In genomic region chr19:37874784-37875183, GRCh38 we compare ENCODE assay signal across 32 cellular contexts. TPM values are rescaled to one million over a fixed set of nuclear protein-coding genes. Genes with fewer than 3 reads are reported as not detected.
DNase-seq lines count a peak whose midpoint lies in the region; ATAC-seq, FAIRE-seq and TF ChIP-seq lines count a peak whose summit lies in the region.
"Had no signal": no experiment of that assay in that cellular context is flagged by ENCODE, and none has a peak within 500 bp of the region (broad histone marks: within the 10 kb centered on the region; RNA-seq: fewer than 3 reads in every experiment).

No MANE protein-coding gene starts in this region.

- no peak for TF ChIP-seq EP300 in ovary (IDR thresholded peaks at IDR 0.05)

- no peak overlapping the region for H3K18ac ChIP-seq in IMR-90 (ENCODE audit: low read depth, low read length)

- H3K4me3 ChIP-seq in GM23338 (no peak overlapping the region), IMR-90 (ENCODE audit: insufficient read depth, low read depth, low read length) (no peak overlapping the region), epithelial cell of proximal tubule (ENCODE audit: low read depth, low read length) (no peak overlapping the region), ovary (no peak overlapping the region)
- H3K4me3 ChIP-seq: GM23248, suprapubic skin had no signal

- H3K79me2 ChIP-seq in GM23338 (replicated peaks; ENCODE audit: insufficient read depth) = no peaks in the 10 kb centered on the region

- H2BK15ac ChIP-seq in IMR-90 (ENCODE audit: low read depth, low read length) = no peak overlapping the region

- H2AK9ac ChIP-seq in IMR-90 (replicated peaks; ENCODE audit: low read depth, low read length, poor library complexity) = no peak overlapping the region

- peaks cover 2% of the 10 kb centered on the region for H3K27me3 Mint-ChIP-seq in GM23338 (ENCODE audit: insufficient read depth, low read depth, poor library complexity)
- H3K27me3 Mint-ChIP-seq: activated naive CD4-positive, alpha-beta T cell treated with anti-CD3 and anti-CD28 coated beads, Interleukin-2, amount 10 ng/mL, durations not matched to agents 7 days and 5 days; dendritic cell treated with granulocyte-macrophage colony-stimulating factor and Interleukin-4, amounts not matched to agents 40 ng/mL and 50 ng/mL, for 4 days had no signal

- H3K36me3 Mint-ChIP-seq in GM23338 (ENCODE audit: low read depth) = peaks cover 19% of the 10 kb centered on the region
- H3K36me3 Mint-ChIP-seq: activated naive CD4-positive, alpha-beta T cell treated with anti-CD3 and anti-CD28 coated beads, Interleukin-2, amount 10 ng/mL, durations not matched to agents 7 days and 5 days had no signal

- H2AFZ ChIP-seq in GM23338 (no peak overlapping the region), IMR-90 (replicated peaks; ENCODE audit: low read length, poor library complexity) (no peak overlapping the region)
- H2AFZ ChIP-seq: GM23248 had no signal

- no peak for TF ChIP-seq POLR2A in IMR-90 (IDR thresholded peaks at IDR 0.05; ENCODE audit: low read depth, low read length)
- no peak for TF ChIP-seq POLR2A in ovary (IDR thresholded peaks at IDR 0.05)

- H3K56ac ChIP-seq in IMR-90 (ENCODE audit: extremely low read depth, insufficient read depth, low read length) = no peak overlapping the region

- no CpG with 5 or more reads among the region's 3 CpGs for WGBS in IMR-90 (ENCODE audit: extremely low coverage in 2 of 2, insufficient read length in 1 of 2), 2 experiments
- 0 to 6% (median 3%) methylated on average over 3 of the region's 3 CpGs for WGBS in ovary, 3 donors

- H2BK5ac ChIP-seq in IMR-90 (ENCODE audit: low read depth, low read length, poor library complexity, severe bottlenecking) = no peak overlapping the region

- in situ Hi-C loops in IMR-90 (cut with MboI; ENCODE audit: low sequenced_read_pairs) = no loop called here

- no peak overlapping the region for H2BK120ac ChIP-seq in IMR-90 (ENCODE audit: low read depth, low read length)

- no peak overlapping the region for H3K4me2 ChIP-seq in GM23338
- no peak overlapping the region for H3K4me2 ChIP-seq in IMR-90 (ENCODE audit: low read depth, low read length)

- no peak overlapping the region for H3K4me3 Mint-ChIP-seq in GM23338
- H3K4me3 Mint-ChIP-seq: activated naive CD4-positive, alpha-beta T cell treated with anti-CD3 and anti-CD28 coated beads, Interleukin-2, amount 10 ng/mL, durations not matched to agents 7 days and 5 days; activated T-helper 1 cell treated with anti-CD3 and anti-CD28 coated beads, Interleukin-12 subunit alpha, Interleukin-12 subunit beta, Interleukin-2, Interleukin-4 antibody, amounts not matched to agents 30 ng/mL and 10 ng/mL and 1 ng/mL, durations not matched to agents 14 hours and 24 hours and 36 hours; dendritic cell treated with granulocyte-macrophage colony-stimulating factor and Interleukin-4, amounts not matched to agents 40 ng/mL and 50 ng/mL, for 4 days had no signal

- no peak overlapping the region for H2BK20ac ChIP-seq in IMR-90 (ENCODE audit: low read depth, low read length)

- no peak overlapping the region for H4K91ac ChIP-seq in IMR-90 (ENCODE audit: insufficient read depth, low read depth, low read length)

- H3K9me3 ChIP-seq in IMR-90 (ENCODE audit: control insufficient read depth, insufficient read depth, low read length) = peaks cover 1% of the 10 kb centered on the region
- H3K9me3 ChIP-seq in ovary = peaks cover 0 to 3% of the 10 kb centered on the region in 2 donors
- H3K9me3 ChIP-seq: suprapubic skin had no signal

- no peak overlapping the region for H3K14ac ChIP-seq in IMR-90 (replicated peaks; ENCODE audit: low read depth, low read length)

- intact Hi-C loops in IMR-90 (cut with micrococcal nuclease) = no loop called here
- intact Hi-C loops in ovary (cut with DNase I) = no loop called here

- H3K79me1 ChIP-seq in IMR-90 (ENCODE audit: low read depth in 1 of 2, low read length in 2 of 2) = no peaks in the 10 kb centered on the region

- H3K9me3 Mint-ChIP-seq in GM23338 = peaks cover 38% of the 10 kb centered on the region

- no peaks in the 10 kb centered on the region for H4K20me1 ChIP-seq in GM23338 (replicated peaks; ENCODE audit: insufficient read depth)
- no peaks in the 10 kb centered on the region for H4K20me1 ChIP-seq in IMR-90 (ENCODE audit: insufficient read depth, low read length)

- H3K4me1 ChIP-seq in GM23338 (ENCODE audit: insufficient read depth) (no peaks in the 10 kb centered on the region; the same call in 1 of the 2 replicates), IMR-90 (ENCODE audit: control insufficient read depth, insufficient read depth, low read length) (no peaks in the 10 kb centered on the region), ovary (ENCODE audit: insufficient read depth) (no peaks in the 10 kb centered on the region)
- H3K4me1 ChIP-seq: suprapubic skin had no signal

- no peak overlapping the region for H3K23ac ChIP-seq in IMR-90 (ENCODE audit: low read depth, low read length)

- BruUV-seq in IMR-90 (replicated peaks; lab: Mats Ljungman, UMichigan) = no TSS peak

- H3K9ac ChIP-seq in IMR-90 (ENCODE audit: low read depth, low read length) = no peak overlapping the region
- H3K9ac ChIP-seq: GM23248 had no signal

- FAIRE-seq in HTR-8/SVneo (lab: Jason Lieb, UNC) = no peak
- FAIRE-seq: endometrium, GM12891, keratinocyte had no signal

- no peaks in the 10 kb centered on the region for H3K9me2 ChIP-seq in GM23338 (ENCODE audit: insufficient read depth)

- CTCF ChIA-PET in IMR-90 (lab: Yijun Ruan, JAX) = no interaction called here

- no peak overlapping the region for H2AK5ac ChIP-seq in IMR-90 (ENCODE audit: low read depth, low read length)

- DNase-seq in GM23338 (ENCODE audit: low spot score) (peak; percentile 81), IMR-90 (peak; percentile 59), epithelial cell of proximal tubule (ENCODE audit: low read depth) (peak; percentile 19), mesenteric fat pad (ENCODE audit: low spot score) (peak; percentile 11), ovary (no peak), HTR-8/SVneo (ENCODE audit: insufficient read length, low spot score) (no peak), amniotic stem cell (lab: John Stamatoyannopoulos, UW) (no peak)
- DNase-seq: activated CD4-positive, CD25-positive, alpha-beta regulatory T cell; activated naive CD4-positive, alpha-beta T cell treated with anti-CD3 and anti-CD28 coated beads, Interleukin-2, amount 10 ng/mL, durations not matched to agents 7 days and 5 days; GM23248; KBM-7; MM.1S; NCI-H1417 treated with DMSO at 0.1 percent for 48 hours; right cardiac atrium; RPMI8226; stimulated activated naive CD4-positive, alpha-beta T cell; T-helper 1 cell had no signal

- POLR2A ChIA-PET in IMR-90 (lab: Charles Lee; ENCODE audit: unreplicated experiment) = no interaction called here

- ATAC-seq in GM23338 = peak; percentile 58
- peak; percentile 79 for ATAC-seq in IMR-90 (ENCODE audit: low read depth)
- ATAC-seq in HG03571 (IDR thresholded peaks at IDR 0.05; ENCODE audit: unreplicated experiment) = no peak
- ATAC-seq: right cardiac atrium had no signal

- TF ChIP-seq CTCF in GM23338 (conservative IDR thresholded peaks at IDR 0.05; ENCODE audit: low read depth in 2 of 2) (no peak), IMR-90 (conservative IDR thresholded peaks at IDR 0.05; ENCODE audit: low read depth, low read length) (no peak), epithelial cell of proximal tubule (conservative IDR thresholded peaks at IDR 0.05; ENCODE audit: low read depth, low read length) (no peak), ovary (IDR thresholded peaks at IDR 0.05) (no peak)

- dilution Hi-C loops in IMR-90 (cut with HindIII; ENCODE audit: low sequenced_read_pairs, unreplicated experiment) = no loop called here

- no peaks in the 10 kb centered on the region for H3K9me1 ChIP-seq in IMR-90 (ENCODE audit: insufficient read depth, low read length)

- H4K8ac ChIP-seq in IMR-90 (ENCODE audit: low read depth in 2 of 2, low read length in 2 of 2) = no peak overlapping the region

- H3K4ac ChIP-seq in IMR-90 (ENCODE audit: low read depth, low read length) = no peak overlapping the region

- no peak for TF ChIP-seq RAD21 in IMR-90 (IDR thresholded peaks at IDR 0.05; ENCODE audit: low read length)

- peaks cover 7% of the 10 kb centered on the region for H3K4me1 Mint-ChIP-seq in GM23338
- H3K4me1 Mint-ChIP-seq: activated naive CD4-positive, alpha-beta T cell treated with anti-CD3 and anti-CD28 coated beads, Interleukin-2, amount 10 ng/mL, durations not matched to agents 7 days and 5 days had no signal

- H3K27ac Mint-ChIP-seq in GM23338 = peak overlapping the region; percentile 61; the same call in 1 of the 2 replicates
- H3K27ac Mint-ChIP-seq: activated naive CD4-positive, alpha-beta T cell treated with anti-CD3 and anti-CD28 coated beads, Interleukin-2, amount 10 ng/mL, durations not matched to agents 7 days and 5 days; activated T-helper 1 cell treated with anti-CD3 and anti-CD28 coated beads, Interleukin-12 subunit alpha, Interleukin-12 subunit beta, Interleukin-2, Interleukin-4 antibody, amounts not matched to agents 30 ng/mL and 10 ng/mL and 1 ng/mL, durations not matched to agents 14 hours and 24 hours and 36 hours; dendritic cell treated with granulocyte-macrophage colony-stimulating factor and Interleukin-4, amounts not matched to agents 40 ng/mL and 50 ng/mL, for 4 days had no signal

- no peak overlapping the region for H4K5ac ChIP-seq in IMR-90 (ENCODE audit: low read depth, low read length)

- H3K27ac ChIP-seq in GM23338 (ENCODE audit: low read depth) (no peak overlapping the region), IMR-90 (ENCODE audit: insufficient read depth, low read length) (no peak overlapping the region), ovary (no peak overlapping the region)
- H3K27ac ChIP-seq: C4-2B, GM23248, suprapubic skin had no signal

- H3K36me3 ChIP-seq in GM23338 (ENCODE audit: insufficient read depth) (no peaks in the 10 kb centered on the region; the same call in 1 of the 2 replicates), IMR-90 (ENCODE audit: control insufficient read depth, insufficient read depth, low read length) (no peaks in the 10 kb centered on the region), ovary (no peaks in the 10 kb centered on the region)
- H3K36me3 ChIP-seq: suprapubic skin had no signal

- no peaks in the 10 kb centered on the region for H3K27me3 ChIP-seq in GM23338 (ENCODE audit: insufficient read depth)
- H3K27me3 ChIP-seq in IMR-90 (ENCODE audit: control insufficient read depth, insufficient read depth, low read length) = no peaks in the 10 kb centered on the region
- H3K27me3 ChIP-seq in ovary = no peaks in the 10 kb centered on the region

- no peaks in the 10 kb centered on the region for H3F3A ChIP-seq in GM23338 (replicated peaks; ENCODE audit: low read depth)

RNA-seq across cellular contexts. Expression of gene WDR87, which starts 31.6 kb away (rescaled TPM):
- total RNA-seq in GM23338 (2014; rRNA removed; shearing (Covaris generic)) = not detected in 2 replicates
- 0.02 TPM in 1 of 2 replicates, not detected in the other for polyA plus RNA-seq in GM23338 (2016; fragmentation: Nextera tagmentation; extraction: Ambion mirVana)
- not detected in 2 replicates for total RNA-seq in IMR-90 (2012; rRNA removed)
- not detected in 2 replicates for polyA plus RNA-seq in IMR-90 (2012; rRNA removed)
- not detected in 2 replicates for polyA plus RNA-seq in IMR-90 (2012; cell fraction: cytosol; rRNA removed)
- not detected in 2 replicates for polyA plus RNA-seq in IMR-90 (2012; cell fraction: nucleus; rRNA removed; ENCODE audit: low replicate concordance)
- not detected in 2 replicates for total RNA-seq in epithelial cell of proximal tubule
- total RNA-seq in mesenteric fat pad = not detected
- not detected for total RNA-seq in ovary
- polyA plus RNA-seq in ovary = not detected
- total RNA-seq: activated T-helper 1 cell treated with anti-CD3 and anti-CD28 coated beads, Interleukin-12 subunit alpha, Interleukin-12 subunit beta, Interleukin-2, Interleukin-4 antibody, amounts not matched to agents 30 ng/mL and 10 ng/mL and 1 ng/mL, durations not matched to agents 14 hours and 24 hours and 36 hours; cardiac septum; GM23248; lower leg skin; mucosa of gallbladder; NCI-H460; right cardiac atrium; SK-MEL-5; suprapubic skin; urinary bladder had no signal
- polyA plus RNA-seq: GM23248, keratinocyte, neural cell, right cardiac atrium, urinary bladder had no signal

RNA-seq across cellular contexts. Expression of gene SIPA1L3, which starts 32.2 kb away (rescaled TPM):
- 42.3 and 54.1 TPM in 2 replicates for total RNA-seq in GM23338 (2014; rRNA removed; shearing (Covaris generic))
- 7.6 and 15.7 TPM in 2 replicates for polyA plus RNA-seq in GM23338 (2016; fragmentation: Nextera tagmentation; extraction: Ambion mirVana)
- total RNA-seq in IMR-90 (2012; rRNA removed) = 4.1 and 8.3 TPM in 2 replicates
- 9.4 and 12.7 TPM in 2 replicates for polyA plus RNA-seq in IMR-90 (2012; rRNA removed)
- 9.1 and 10.4 TPM in 2 replicates for polyA plus RNA-seq in IMR-90 (2012; cell fraction: cytosol; rRNA removed)
- 17.5 and 25.3 TPM in 2 replicates for polyA plus RNA-seq in IMR-90 (2012; cell fraction: nucleus; rRNA removed; ENCODE audit: low replicate concordance)
- total RNA-seq in epithelial cell of proximal tubule = 54.0 and 66.7 TPM in 2 replicates
- total RNA-seq in mesenteric fat pad = 16.1 TPM
- 10 to 100 TPM; 12.0 to 27.9 (median 19.5) TPM for total RNA-seq in ovary
- 10 to 100 TPM in 1 of 2 donors, 1 to 10 TPM in 1; 4.5 to 18.1 TPM for polyA plus RNA-seq in ovary

Comparison
In these comparisons a context has a peak if more than half of its experiments do, and no peak if none do; other contexts are left out.
1. DNase-seq: peak in GM23338 (single experiment), IMR-90 (single experiment), epithelial cell of proximal tubule (single experiment) and mesenteric fat pad (single experiment); none in ovary (0 of 5), HTR-8/SVneo (single experiment) and amniotic stem cell (single experiment).